ENCODE assay signal across 17 cellular contexts in genomic region chr3:124459678-124460077, GRCh38.
"Had no signal": no experiment of that assay in that cellular context is flagged by ENCODE, and none has a peak within 500 bp of the region (broad histone marks: within the 10 kb centered on the region; RNA-seq: fewer than 3 reads in every experiment).

No MANE protein-coding gene starts in this region.

- H3K9me3 Mint-ChIP-seq: dendritic cell treated with granulocyte-macrophage colony-stimulating factor and Interleukin-4, amounts not matched to agents 40 ng/mL and 50 ng/mL, for 4 days; natural killer cell; neural crest cell had no signal

- H3K27ac ChIP-seq: foreskin keratinocyte, heart left ventricle, ovary, suprapubic skin, tibial nerve, upper lobe of right lung, vagina had no signal

- H3K36me3 Mint-ChIP-seq: natural killer cell had no signal

- H3K4me3 Mint-ChIP-seq: dendritic cell treated with granulocyte-macrophage colony-stimulating factor and Interleukin-4, amounts not matched to agents 40 ng/mL and 50 ng/mL, for 4 days; effector memory CD8-positive, alpha-beta T cell; natural killer cell; neural crest cell had no signal

- H3K4me3 ChIP-seq: heart left ventricle, ovary, suprapubic skin, tibial nerve, upper lobe of right lung, vagina had no signal

- H3K36me3 ChIP-seq: ovary, suprapubic skin, tibial nerve, upper lobe of right lung, vagina had no signal

- H3K4me1 Mint-ChIP-seq: natural killer cell, neural crest cell had no signal

- H3K4me1 ChIP-seq: foreskin keratinocyte, heart left ventricle, suprapubic skin, tibial nerve, upper lobe of right lung, vagina had no signal

- H3K9me3 ChIP-seq: heart left ventricle, ovary, suprapubic skin, tibial nerve, upper lobe of right lung, vagina had no signal

- ATAC-seq: effector memory CD8-positive, alpha-beta T cell; foreskin keratinocyte; heart left ventricle; natural killer cell; right cardiac atrium; upper lobe of right lung had no signal

- H3K27ac Mint-ChIP-seq: dendritic cell treated with granulocyte-macrophage colony-stimulating factor and Interleukin-4, amounts not matched to agents 40 ng/mL and 50 ng/mL, for 4 days; effector memory CD8-positive, alpha-beta T cell; natural killer cell had no signal

- DNase-seq: effector memory CD8-positive, alpha-beta T cell; heart left ventricle; hypothalamus; kidney glomerular epithelial cell; natural killer cell; ovary; right cardiac atrium; small intestine; stimulated activated CD4-positive, alpha-beta T cell treated with anti-CD3 and anti-CD28 coated beads, Interleukin-12 subunit alpha, Interleukin-12 subunit beta, amount 100 ng/mL, for 4 hours; stimulated activated naive CD4-positive, alpha-beta T cell; upper lobe of right lung had no signal

- H3K27me3 ChIP-seq: heart left ventricle, ovary, suprapubic skin, tibial nerve, upper lobe of right lung, vagina had no signal
